Comparison of ENCODE assay signal across 22 cellular contexts in genomic region chr2:146870691-146871090, GRCh38.
DNase-seq lines count a peak whose midpoint lies in the region; ATAC-seq and TF ChIP-seq lines count a peak whose summit lies in the region.
"Had no signal": no experiment of that assay in that cellular context is flagged by ENCODE, and none has a peak within 500 bp of the region (broad histone marks: within the 10 kb centered on the region; RNA-seq: fewer than 3 reads in every experiment).

No MANE protein-coding gene starts in this region.

- TF ChIP-seq POLR2A in breast epithelium (IDR thresholded peaks at IDR 0.05): no peak

- H3K9me3 ChIP-seq in mammary epithelial cell (replicated peaks; ENCODE audit: insufficient read depth, low read length) (no peaks in the 10 kb centered on the region), breast epithelium (no peaks in the 10 kb centered on the region), PC-3 (ENCODE audit: low read length) (no peaks in the 10 kb centered on the region), ascending aorta (no peaks in the 10 kb centered on the region), A673 (ENCODE audit: low read depth, low read length, poor library complexity, severe bottlenecking) (no peaks in the 10 kb centered on the region)
- H3K9me3 ChIP-seq: BE2C; BLaER1 treated with 17β-estradiol and CSF1 and Interleukin-3, amounts not matched to agents 10 nM and 100 nM; HAP-1 had no signal

- no peaks in the 10 kb centered on the region for H3K27me3 Mint-ChIP-seq in type B pancreatic cell
- H3K27me3 Mint-ChIP-seq: CD4-positive, alpha-beta T cell; CD8-positive, alpha-beta memory T cell had no signal

- no peak overlapping the region for H3K27ac Mint-ChIP-seq in type B pancreatic cell
- H3K27ac Mint-ChIP-seq: CD14-positive monocyte; CD4-positive, alpha-beta T cell had no signal

- no peak overlapping the region for H3K4me3 Mint-ChIP-seq in type B pancreatic cell
- H3K4me3 Mint-ChIP-seq: CD14-positive monocyte; CD4-positive, alpha-beta T cell; CD8-positive, alpha-beta memory T cell had no signal

- H3K36me3 ChIP-seq in mammary epithelial cell (ENCODE audit: insufficient read depth, low read length) (no peaks in the 10 kb centered on the region), breast epithelium (no peaks in the 10 kb centered on the region), PC-3 (ENCODE audit: low read depth, low read length) (no peaks in the 10 kb centered on the region), ascending aorta (no peaks in the 10 kb centered on the region), A673 (ENCODE audit: insufficient read depth, low read length, poor library complexity, severe bottlenecking) (no peaks in the 10 kb centered on the region)
- H3K36me3 ChIP-seq: BE2C; BLaER1 treated with 17β-estradiol and CSF1 and Interleukin-3, amounts not matched to agents 10 nM and 100 nM; HAP-1 had no signal

- peaks cover 5% of the 10 kb centered on the region for H3F3A ChIP-seq in PC-3 (ENCODE audit: low read length, unreplicated experiment)

- H3K27me3 ChIP-seq in mammary epithelial cell (ENCODE audit: insufficient read depth, low read length): no peaks in the 10 kb centered on the region
- H3K27me3 ChIP-seq in breast epithelium: no peaks in the 10 kb centered on the region
- no peaks in the 10 kb centered on the region for H3K27me3 ChIP-seq in PC-3 (ENCODE audit: low read length)
- no peaks in the 10 kb centered on the region for H3K27me3 ChIP-seq in ascending aorta
- H3K27me3 ChIP-seq in A673 (replicated peaks; ENCODE audit: insufficient read depth, low read depth, low read length, poor library complexity): no peaks in the 10 kb centered on the region
- H3K27me3 ChIP-seq: BE2C; BLaER1 treated with 17β-estradiol and CSF1 and Interleukin-3, amounts not matched to agents 10 nM and 100 nM had no signal

- H3K4me1 ChIP-seq in mammary epithelial cell (ENCODE audit: insufficient read depth, low read length): peaks cover 20% of the 10 kb centered on the region
- no peaks in the 10 kb centered on the region for H3K4me1 ChIP-seq in breast epithelium
- H3K4me1 ChIP-seq in PC-3 (ENCODE audit: insufficient read depth, low read length): peaks cover 25% of the 10 kb centered on the region
- no peaks in the 10 kb centered on the region for H3K4me1 ChIP-seq in ascending aorta
- no peaks in the 10 kb centered on the region for H3K4me1 ChIP-seq in A673 (ENCODE audit: insufficient read depth, low read length, poor library complexity, severe bottlenecking)
- H3K4me1 ChIP-seq: BE2C, HAP-1 had no signal

- 76% methylated on average over 2 of the region's 2 CpGs for WGBS in mammary epithelial cell (ENCODE audit: low coverage, missing lambda C conversion rate)

- H3K79me2 ChIP-seq in mammary epithelial cell (ENCODE audit: insufficient read depth, low read length): no peaks in the 10 kb centered on the region
- no peaks in the 10 kb centered on the region for H3K79me2 ChIP-seq in PC-3 (ENCODE audit: low read length)

- H3K27ac ChIP-seq in mammary epithelial cell (ENCODE audit: insufficient read depth, low read depth, low read length) (no peak overlapping the region), breast epithelium (no peak overlapping the region), PC-3 (ENCODE audit: low read length) (no peak overlapping the region), ascending aorta (no peak overlapping the region), A673 (ENCODE audit: low read depth, low read length, poor library complexity, severe bottlenecking) (no peak overlapping the region)
- H3K27ac ChIP-seq: 22Rv1; BLaER1 treated with 17β-estradiol and CSF1 and Interleukin-3, amounts not matched to agents 10 nM and 100 nM had no signal

- intact Hi-C loops in mammary epithelial cell (cut with micrococcal nuclease): loop anchor here (5.0 kb wide), 1 partner anchor 48 kb away; no protein-coding TSS in a partner anchor
- intact Hi-C loops in breast epithelium (cut with DNase I; ENCODE audit: low total_unique reads): no loop called here
- intact Hi-C loops in PC-3 (cut with micrococcal nuclease): no loop called here
- intact Hi-C loops in ascending aorta (cut with DNase I): no loop called here
- intact Hi-C loops in A673 (cut with micrococcal nuclease; ENCODE audit: unreplicated experiment): no loop called here

- H2AFZ ChIP-seq in mammary epithelial cell (ENCODE audit: low read depth, low read length) (no peak overlapping the region), PC-3 (ENCODE audit: low read length) (no peak overlapping the region)

- ATAC-seq in PC-3 (no peak), GM21526 (IDR thresholded peaks at IDR 0.05; ENCODE audit: low FRiP score, unreplicated experiment) (no peak)

- POLR2A ChIA-PET in PC-3 (lab: Charles Lee; ENCODE audit: unreplicated experiment) (interaction anchor here (0.6 kb wide), 2 partner anchors 48 to 1106 kb away, joined by 3 to 5 read pairs; no protein-coding TSS in a partner anchor), A673 (lab: Charles Lee; ENCODE audit: low non-redundant PET) (no interaction called here)

- H3K9me2 ChIP-seq in PC-3 (replicated peaks; ENCODE audit: low read length): no peaks in the 10 kb centered on the region

- H3K9ac ChIP-seq in mammary epithelial cell (ENCODE audit: insufficient read depth, low read length) (no peak overlapping the region), PC-3 (ENCODE audit: low read length) (no peak overlapping the region)
- H3K9ac ChIP-seq: BLaER1 treated with 17β-estradiol and CSF1 and Interleukin-3, amounts not matched to agents 10 nM and 100 nM had no signal

- no peak overlapping the region for H3K4me3 ChIP-seq in mammary epithelial cell (replicated peaks in 1 of 3; ENCODE audit: insufficient read depth in 1 of 3, low read depth in 2 of 3, low read length in 3 of 3)
- H3K4me3 ChIP-seq in breast epithelium: no peak overlapping the region
- no peak overlapping the region for H3K4me3 ChIP-seq in PC-3 (ENCODE audit: low read length)
- no peak overlapping the region for H3K4me3 ChIP-seq in epithelial cell of esophagus (ENCODE audit: low read length)
- H3K4me3 ChIP-seq in ascending aorta: no peak overlapping the region
- H3K4me3 ChIP-seq in A673 (ENCODE audit: low read depth, low read length, poor library complexity, severe bottlenecking): no peak overlapping the region
- H3K4me3 ChIP-seq: BLaER1 treated with 17β-estradiol and CSF1 and Interleukin-3, amounts not matched to agents 10 nM and 100 nM; HAP-1 had no signal

- in situ Hi-C loops in mammary epithelial cell (cut with MboI; ENCODE audit: low sequenced_read_pairs in 2 of 2): no loop called here

- dilution Hi-C loops in mammary epithelial cell (cut with HindIII; ENCODE audit: low sequenced_read_pairs): no loop called here

- H4K20me1 ChIP-seq in mammary epithelial cell (ENCODE audit: insufficient read depth, low read length) (no peaks in the 10 kb centered on the region), PC-3 (ENCODE audit: low read length) (no peaks in the 10 kb centered on the region)
- H4K20me1 ChIP-seq: BLaER1 treated with 17β-estradiol and CSF1 and Interleukin-3, amounts not matched to agents 10 nM and 100 nM had no signal

- BruUV-seq in mammary epithelial cell (replicated peaks; lab: Mats Ljungman, UMichigan) (no TSS peak), PC-3 (replicated peaks; lab: Mats Ljungman, UMichigan) (no TSS peak), A673 (replicated peaks; lab: Mats Ljungman, UMichigan) (no TSS peak)

- no peak overlapping the region for H3K4me2 ChIP-seq in mammary epithelial cell (ENCODE audit: insufficient read depth, low read depth, low read length)
- H3K4me2 ChIP-seq in PC-3 (ENCODE audit: low read length): no peak overlapping the region
- H3K4me2 ChIP-seq: BLaER1 treated with 17β-estradiol and CSF1 and Interleukin-3, amounts not matched to agents 10 nM and 100 nM had no signal

- CTCF ChIA-PET in mammary epithelial cell (lab: Charles Lee; ENCODE audit: low non-redundant PET): no interaction called here
- CTCF ChIA-PET in PC-3 (lab: Charles Lee): no interaction called here
- CTCF ChIA-PET in A673 (lab: Charles Lee): interaction anchor here (0.6 kb wide), 1 partner anchor 137 kb away, joined by 3 read pairs; no protein-coding TSS in a partner anchor

- no peaks in the 10 kb centered on the region for H3K36me3 Mint-ChIP-seq in type B pancreatic cell
- H3K36me3 Mint-ChIP-seq: CD14-positive monocyte; CD8-positive, alpha-beta memory T cell had no signal

- H3K4me1 Mint-ChIP-seq in type B pancreatic cell (ENCODE audit: unreplicated experiment): peaks cover 4% of the 10 kb centered on the region
- H3K4me1 Mint-ChIP-seq: CD14-positive monocyte; CD8-positive, alpha-beta memory T cell had no signal

- TF ChIP-seq CTCF in mammary epithelial cell (conservative IDR thresholded peaks at IDR 0.05 in 1 of 2, IDR thresholded peaks at IDR 0.05 in 1 of 2; ENCODE audit: extremely low read depth in 1 of 2, insufficient read depth in 1 of 2, low read depth in 1 of 2, low read length in 2 of 2) (no peak), breast epithelium (IDR thresholded peaks at IDR 0.05) (no peak), PC-3 (conservative IDR thresholded peaks at IDR 0.05; ENCODE audit: low read depth, low read length) (no peak), epithelial cell of esophagus (IDR thresholded peaks at IDR 0.05; ENCODE audit: insufficient read depth, low read depth, low read length, missing control alignments) (no peak), type B pancreatic cell (conservative IDR thresholded peaks at IDR 0.05) (no peak), ascending aorta (IDR thresholded peaks at IDR 0.05) (no peak), A673 (conservative IDR thresholded peaks at IDR 0.05; ENCODE audit: low read depth, low read length) (no peak)

- DNase-seq in mammary epithelial cell (peak; percentile 47), breast epithelium (ENCODE audit: low spot score in 2 of 2) (no peak), PC-3 (peak; percentile 44), epithelial cell of esophagus (ENCODE audit: low read depth) (peak; percentile 30), type B pancreatic cell (ENCODE audit: extremely low spot score, unreplicated experiment) (no peak), ascending aorta (ENCODE audit: low spot score in 2 of 2) (no peak), A673 (ENCODE audit: low spot score) (no peak)
- DNase-seq: ACHN; AML-193; BE2C; CD4-positive, alpha-beta T cell; CD8-positive, alpha-beta memory T cell; DMS 273 treated with DMSO at 0.1 percent for 48 hours; DMS79; EL; GF-D8; GOT3 had no signal

- no peaks in the 10 kb centered on the region for H3K9me3 Mint-ChIP-seq in type B pancreatic cell
- H3K9me3 Mint-ChIP-seq: CD4-positive, alpha-beta T cell had no signal

Comparison
In these comparisons a context has a peak if more than half of its experiments do, and no peak if none do; other contexts are left out.
1. DNase-seq: peak in mammary epithelial cell (single experiment), PC-3 (single experiment) and epithelial cell of esophagus (single experiment); none in breast epithelium (0 of 2), type B pancreatic cell (single experiment), ascending aorta (0 of 2) and A673 (single experiment).